Comparison of ENCODE assay signal across 14 cellular contexts in the genomic region with DNA sequence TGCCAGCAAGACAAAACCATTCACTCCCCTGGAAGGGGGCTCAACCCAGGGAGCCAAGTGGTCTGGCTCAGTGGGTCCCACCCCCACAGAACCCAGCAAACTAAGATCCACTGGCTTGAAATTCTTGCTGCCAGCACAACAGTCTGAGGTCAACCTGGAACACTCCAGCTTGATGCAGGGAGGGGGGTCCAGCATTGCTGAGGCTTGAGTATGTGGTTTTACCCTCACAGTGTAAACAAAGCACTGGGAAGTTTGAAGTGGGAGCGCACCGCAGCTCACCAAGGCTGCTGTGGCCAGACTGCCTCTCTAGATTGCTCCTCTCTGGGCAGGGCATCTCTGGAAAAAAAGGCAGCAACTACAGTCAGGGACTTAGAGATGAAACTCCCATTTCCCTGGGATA.
"Had no signal": no experiment of that assay in that cellular context is flagged by ENCODE, and none has a peak within 500 bp of the region (broad histone marks: within the 10 kb centered on the region; RNA-seq: fewer than 3 reads in every experiment).

No MANE protein-coding gene starts in this region.

- H3K36me3 ChIP-seq: neural progenitor cell, thoracic aorta had no signal

- H3K9me3 ChIP-seq: stomach, thoracic aorta had no signal

- DNase-seq: activated CD4-positive, alpha-beta memory T cell treated with anti-CD3 and anti-CD28 coated beads, Interleukin-2, amount 10 ng/mL, durations not matched to agents 7 days and 5 days; activated CD4-positive, alpha-beta T cell treated with anti-CD3 and anti-CD28 coated beads for 1 hour; activated gamma-delta T cell treated with Interleukin-2 at 50 U/mL for 16 hours; activated naive CD8-positive, alpha-beta T cell treated with anti-CD3 and anti-CD28 coated beads for 36 hours; activated T-cell treated with anti-CD3 and anti-CD28 coated beads, Interleukin-2, amount 50 U/mL, for 72 hours; aorta; central memory CD4-positive, alpha-beta T cell; cortex of kidney; effector CD8-positive, alpha-beta T cell; midbrain; retina; stomach had no signal

- H3K27me3 ChIP-seq: neural progenitor cell, stomach had no signal

- H3K27ac ChIP-seq: neural progenitor cell, stomach, thoracic aorta had no signal

- ATAC-seq: activated T-cell treated with anti-CD3 and anti-CD28 coated beads, Interleukin-2, amount 50 U/mL, for 72 hours had no signal

- H3K4me3 ChIP-seq: neural progenitor cell, stomach, thoracic aorta had no signal

- H3K4me1 ChIP-seq: neural progenitor cell, stomach had no signal
